Comparison of ENCODE assay signal across 13 cellular contexts in genomic region chr2:191056218-191056617, GRCh38. TPM values are rescaled to one million over a fixed set of nuclear protein-coding genes. Genes with fewer than 3 reads are reported as not detected.
DNase-seq lines count a peak whose midpoint lies in the region; ATAC-seq and TF ChIP-seq lines count a peak whose summit lies in the region.
"Had no signal": no experiment of that assay in that cellular context is flagged by ENCODE, and none has a peak within 500 bp of the region (broad histone marks: within the 10 kb centered on the region; RNA-seq: fewer than 3 reads in every experiment).

No MANE protein-coding gene starts in this region.

- H3K4me1 Mint-ChIP-seq in activated naive CD4-positive, alpha-beta T cell treated with anti-CD3 and anti-CD28 coated beads, Interleukin-2, amount 10 ng/mL, durations not matched to agents 7 days and 5 days: peaks cover 51% of the 10 kb centered on the region
- peaks cover 44% of the 10 kb centered on the region for H3K4me1 Mint-ChIP-seq in activated naive CD8-positive, alpha-beta T cell treated with anti-CD3 and anti-CD28 coated beads, Interleukin-2, amount 50 U/mL, for 24 hours

- H3K27ac Mint-ChIP-seq in activated naive CD4-positive, alpha-beta T cell treated with anti-CD3 and anti-CD28 coated beads, Interleukin-2, amount 10 ng/mL, durations not matched to agents 7 days and 5 days: peak overlapping the region; percentile 80
- H3K27ac Mint-ChIP-seq in activated naive CD8-positive, alpha-beta T cell treated with anti-CD3 and anti-CD28 coated beads, Interleukin-2, amount 50 U/mL, for 24 hours: peak overlapping the region; percentile 85

- no peak for TF ChIP-seq EP300 in tibial nerve (IDR thresholded peaks at IDR 0.05)

- H3K36me3 ChIP-seq in tibial nerve: no peaks in the 10 kb centered on the region
- H3K36me3 ChIP-seq: esophagus muscularis mucosa, uterus had no signal

- H3K27me3 ChIP-seq in tibial nerve: no peaks in the 10 kb centered on the region
- H3K27me3 ChIP-seq: uterus had no signal

- 84 to 87% methylated on average over 2 of the region's 2 CpGs for WGBS in tibial nerve, 2 donors

- H3K4me3 Mint-ChIP-seq in activated naive CD4-positive, alpha-beta T cell treated with anti-CD3 and anti-CD28 coated beads, Interleukin-2, amount 10 ng/mL, durations not matched to agents 7 days and 5 days: no peak overlapping the region
- H3K4me3 Mint-ChIP-seq in activated naive CD8-positive, alpha-beta T cell treated with anti-CD3 and anti-CD28 coated beads, Interleukin-2, amount 50 U/mL, for 24 hours: no peak overlapping the region

- H3K4me3 ChIP-seq in tibial nerve: no peak overlapping the region
- H3K4me3 ChIP-seq: coronary artery, esophagus muscularis mucosa, uterus had no signal

- CTCF ChIA-PET in activated naive CD4-positive, alpha-beta T cell treated with anti-CD3 and anti-CD28 coated beads, Interleukin-2, amount 10 ng/mL, durations not matched to agents 7 days and 5 days (lab: Charles Lee): interaction anchor here (22.9 kb wide), 1 partner anchor 103 kb away, joined by 689 read pairs; the partner anchor contains the start of gene STAT4

- H3K4me1 ChIP-seq in tibial nerve: peaks cover 0 to 16% (median 0%) of the 10 kb centered on the region in 4 donors
- H3K4me1 ChIP-seq: uterus had no signal

- no peaks in the 10 kb centered on the region for H3K27me3 Mint-ChIP-seq in activated naive CD4-positive, alpha-beta T cell treated with anti-CD3 and anti-CD28 coated beads, Interleukin-2, amount 10 ng/mL, durations not matched to agents 7 days and 5 days
- H3K27me3 Mint-ChIP-seq in activated naive CD8-positive, alpha-beta T cell treated with anti-CD3 and anti-CD28 coated beads, Interleukin-2, amount 50 U/mL, for 24 hours: no peaks in the 10 kb centered on the region

- peak; percentile 36 for DNase-seq in activated naive CD4-positive, alpha-beta T cell treated with anti-CD3 and anti-CD28 coated beads, Interleukin-2, amount 10 ng/mL, durations not matched to agents 7 days and 5 days
- no peak for DNase-seq in activated naive CD4-positive, alpha-beta T cell (lab: John Stamatoyannopoulos, UW)
- peak; percentile 43 for DNase-seq in NOMO-1 treated with dmso at 0.1 percent for 144 hours (lab: John Stamatoyannopoulos, UW; ENCODE audit: unreplicated experiment)
- DNase-seq in activated naive CD8-positive, alpha-beta T cell treated with anti-CD3 and anti-CD28 coated beads, Interleukin-2, amount 50 U/mL, for 24 hours: no peak
- no peak for DNase-seq in tibial nerve (ENCODE audit: low spot score in 2 of 2)
- DNase-seq in NCI-H524 treated with DMSO at 0.1 percent for 48 hours (lab: John Stamatoyannopoulos, UW): no peak
- no peak for DNase-seq in sciatic nerve (ENCODE audit: low spot score)
- DNase-seq: NCI-H1436; stimulated activated CD8-positive, alpha-beta memory T cell treated with anti-CD3 and anti-CD28 coated beads, Interleukin-4, amount 100 ng/mL, for 48 hours; uterus had no signal

- no peaks in the 10 kb centered on the region for H3K9me3 Mint-ChIP-seq in activated naive CD4-positive, alpha-beta T cell treated with anti-CD3 and anti-CD28 coated beads, Interleukin-2, amount 10 ng/mL, durations not matched to agents 7 days and 5 days
- no peaks in the 10 kb centered on the region for H3K9me3 Mint-ChIP-seq in activated naive CD8-positive, alpha-beta T cell treated with anti-CD3 and anti-CD28 coated beads, Interleukin-2, amount 50 U/mL, for 24 hours

- TF ChIP-seq CTCF in tibial nerve (IDR thresholded peaks at IDR 0.05): no peak

- peaks cover 49% of the 10 kb centered on the region for H3K36me3 Mint-ChIP-seq in activated naive CD4-positive, alpha-beta T cell treated with anti-CD3 and anti-CD28 coated beads, Interleukin-2, amount 10 ng/mL, durations not matched to agents 7 days and 5 days
- peaks cover 38% of the 10 kb centered on the region for H3K36me3 Mint-ChIP-seq in activated naive CD8-positive, alpha-beta T cell treated with anti-CD3 and anti-CD28 coated beads, Interleukin-2, amount 50 U/mL, for 24 hours (ENCODE audit: low read depth)

- intact Hi-C loops in sciatic nerve (cut with DNase I): no loop called here

- TF ChIP-seq POLR2A in tibial nerve (IDR thresholded peaks at IDR 0.05): no peak

- no peaks in the 10 kb centered on the region for H3K9me3 ChIP-seq in tibial nerve
- H3K9me3 ChIP-seq: esophagus muscularis mucosa, uterus had no signal

- H3K27ac ChIP-seq in tibial nerve: no peak overlapping the region
- H3K27ac ChIP-seq: coronary artery, esophagus muscularis mucosa, uterus had no signal

- ATAC-seq in activated naive CD8-positive, alpha-beta T cell treated with anti-CD3 and anti-CD28 coated beads, Interleukin-2, amount 50 U/mL, for 24 hours: peak; percentile 56
- no peak for ATAC-seq in sciatic nerve
- no peak for ATAC-seq in HG03135 (IDR thresholded peaks at IDR 0.05; ENCODE audit: unreplicated experiment)

RNA-seq across cellular contexts. Expression of gene STAT1, which starts 42.2 kb away (rescaled TPM):
- total RNA-seq in tibial nerve: 10 to 100 TPM; 40.2 to 73.9 (median 65.6) TPM
- total RNA-seq in sciatic nerve: 54.5 TPM

Comparison
In these comparisons a context has a peak if more than half of its experiments do, and no peak if none do; other contexts are left out.
1. DNase-seq: peak in activated naive CD4-positive, alpha-beta T cell treated with anti-CD3 and anti-CD28 coated beads, Interleukin-2, amount 10 ng/mL, durations not matched to agents 7 days and 5 days (single experiment) and NOMO-1 treated with dmso at 0.1 percent for 144 hours (single experiment); none in activated naive CD4-positive, alpha-beta T cell (0 of 4), activated naive CD8-positive, alpha-beta T cell treated with anti-CD3 and anti-CD28 coated beads, Interleukin-2, amount 50 U/mL, for 24 hours (single experiment), tibial nerve (0 of 2), NCI-H524 treated with DMSO at 0.1 percent for 48 hours (single experiment) and sciatic nerve (single experiment).